Comparison of ENCODE assay signal across 22 cellular contexts in the genomic region with DNA sequence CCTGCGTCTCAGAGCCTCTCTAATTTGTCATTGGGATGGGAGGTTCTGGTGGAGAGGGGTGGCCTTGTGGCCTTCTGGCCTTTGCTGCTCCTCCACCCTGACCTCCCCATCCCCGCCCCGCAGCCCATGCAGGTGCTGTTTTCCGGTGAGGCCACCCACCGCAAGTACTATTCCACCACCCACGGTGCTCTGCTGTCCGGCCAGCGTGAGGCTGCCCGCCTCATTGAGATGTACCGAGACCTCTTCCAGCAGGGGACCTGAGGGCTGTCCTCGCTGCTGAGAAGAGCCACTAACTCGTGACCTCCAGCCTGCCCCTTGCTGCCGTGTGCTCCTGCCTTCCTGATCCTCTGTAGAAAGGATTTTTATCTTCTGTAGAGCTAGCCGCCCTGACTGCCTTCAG. TPM values are rescaled to one million over a fixed set of nuclear protein-coding genes. Genes with fewer than 3 reads are reported as not detected.
A peak's percentile ranks its signal among the peaks of the same experiment; 100 is the strongest.
DNase-seq lines count a peak whose midpoint lies in the region; ATAC-seq, FAIRE-seq and TF ChIP-seq lines count a peak whose summit lies in the region.
"Had no signal": no experiment of that assay in that cellular context is flagged by ENCODE, and none has a peak within 500 bp of the region (broad histone marks: within the 10 kb centered on the region; RNA-seq: fewer than 3 reads in every experiment).

No MANE protein-coding gene starts in this region.

- CTCF ChIA-PET in RWPE1 (lab: Yijun Ruan, JAX) (no interaction called here), HepG2 (lab: Yijun Ruan, JAX; ENCODE audit: low intra/inter-chr PET ratio, low total read pairs) (no interaction called here)

- peak; percentile 33 for DNase-seq in ELF-1 (ENCODE audit: low read depth, low spot score)
- no peak for DNase-seq in RWPE1 (ENCODE audit: low spot score)
- no peak for DNase-seq in HepG2 (ENCODE audit: low spot score)
- no peak for DNase-seq in progenitor cell of endocrine pancreas (ENCODE audit: low spot score, unreplicated experiment)
- DNase-seq in activated naive CD4-positive, alpha-beta T cell (lab: John Stamatoyannopoulos, UW): no peak
- no peak for DNase-seq in H54 (ENCODE audit: insufficient read length, low spot score)
- no peak for DNase-seq in GM03348 (ENCODE audit: low spot score)
- DNase-seq: GF-D8, KBM-7, MM.1S, NCI-H1048, NCI-H187 treated with DMSO at 0.1 percent for 48 hours, NCI-H510A treated with DMSO at 0.1 percent for 48 hours, NCI-H748 treated with DMSO at 0.1 percent for 48 hours, PC-9, RPMI8226, SHP77 treated with DMSO at 0.1 percent for 48 hours had no signal

- peak overlapping the region; percentile 3 for H3K27ac ChIP-seq in RWPE1
- H3K27ac ChIP-seq in HepG2 (ENCODE audit: extremely low read length, insufficient read depth, low read length): no peak overlapping the region
- H3K27ac ChIP-seq: PC-9, SK-N-MC had no signal

- H3K27me3 Mint-ChIP-seq in progenitor cell of endocrine pancreas: no peaks in the 10 kb centered on the region

- TF ChIP-seq POLR2A in HepG2 (IDR thresholded peaks at IDR 0.05; ENCODE audit: insufficient read depth in 1 of 2, low read depth in 2 of 2, low read length in 2 of 2) (no peak), H54 (IDR thresholded peaks at IDR 0.05; ENCODE audit: low read depth, low read length) (no peak)

- H3K27ac Mint-ChIP-seq in progenitor cell of endocrine pancreas: peak overlapping the region; percentile 92

- no peak overlapping the region for H3K9ac ChIP-seq in HepG2 (ENCODE audit: insufficient read depth, low read depth, low read length)

- peaks cover 19% of the 10 kb centered on the region for H3K36me3 Mint-ChIP-seq in progenitor cell of endocrine pancreas (ENCODE audit: insufficient read depth)

- in situ Hi-C loops in HepG2 (cut with HindIII; ENCODE audit: extremely low pct_ligation_motif_present, low pct_unique_long_range_greater_than_20kb): no loop called here

- H3K4me1 Mint-ChIP-seq in progenitor cell of endocrine pancreas (ENCODE audit: low read depth): peaks cover 9% of the 10 kb centered on the region

- H4K20me1 ChIP-seq in HepG2 (ENCODE audit: insufficient read depth, low read length): no peaks in the 10 kb centered on the region

- no peak for TF ChIP-seq EP300 in HepG2 (IDR thresholded peaks at IDR 0.05; ENCODE audit: low read depth in 2 of 2, low read length in 2 of 2)
- no peak for TF ChIP-seq EP300 in HepG2 (CRISPR knock-in tag; IDR thresholded peaks at IDR 0.05; ENCODE audit: borderline replicate concordance)

- FAIRE-seq in HepG2 (lab: Jason Lieb, UNC) (no peak), H54 (lab: Jason Lieb, UNC) (no peak)
- FAIRE-seq: A204.1, D721Med had no signal

- H3K9me3 ChIP-seq in HepG2 (ENCODE audit: low read length): no peaks in the 10 kb centered on the region

- no peaks in the 10 kb centered on the region for H3K27me3 ChIP-seq in HepG2 (ENCODE audit: control insufficient read depth in 1 of 2, insufficient read depth in 2 of 2, low read length in 2 of 2)

- H3K4me1 ChIP-seq in HepG2 (ENCODE audit: insufficient read depth, low read length): no peaks in the 10 kb centered on the region

- ATAC-seq in HepG2 (peak; percentile 44), GM19023 (IDR thresholded peaks at IDR 0.05; ENCODE audit: unreplicated experiment) (no peak)

- POLR2A ChIA-PET in RWPE1 (lab: Yijun Ruan, JAX; ENCODE audit: low non-redundant PET) (interaction anchor here (0.6 kb wide), 1 partner anchor 85 kb away, joined by 6 read pairs; no protein-coding TSS in a partner anchor), HepG2 (lab: Yijun Ruan, JAX) (no interaction called here)

- H3K4me3 ChIP-seq in HepG2 (replicated peaks in 1 of 3; ENCODE audit: insufficient read depth in 1 of 3, low read depth in 2 of 3, low read length in 3 of 3): no peak overlapping the region
- H3K4me3 ChIP-seq: PC-9, SK-N-MC had no signal

- H3K4me3 Mint-ChIP-seq in progenitor cell of endocrine pancreas (ENCODE audit: low read depth): no peak overlapping the region
- H3K4me3 Mint-ChIP-seq: CD14-positive monocyte had no signal

- intact Hi-C loops in HepG2 (cut with micrococcal nuclease; ENCODE audit: unreplicated experiment): no loop called here

- TF ChIP-seq RAD21 in HepG2 (CRISPR knock-in tag; IDR thresholded peaks at IDR 0.05): no peak

- no peak for TF ChIP-seq CTCF in RWPE1 (conservative IDR thresholded peaks at IDR 0.05; ENCODE audit: low read depth)
- TF ChIP-seq CTCF in HepG2 (CRISPR knock-in tag; IDR thresholded peaks at IDR 0.05): no peak
- no peak for TF ChIP-seq CTCF in progenitor cell of endocrine pancreas (IDR thresholded peaks at IDR 0.05; ENCODE audit: unreplicated experiment)

- H3K36me3 ChIP-seq in HepG2 (replicated peaks in 1 of 2; ENCODE audit: control insufficient read depth in 1 of 2, insufficient read depth in 2 of 2, low read length in 2 of 2): peaks cover 23 to 44% of the 10 kb centered on the region in 2 experiments; a peak in 4 of 5 replicates

- no TSS peak for BruUV-seq in HepG2 (replicated peaks; lab: Mats Ljungman, UMichigan)

- no peak overlapping the region for H2AFZ ChIP-seq in HepG2 (ENCODE audit: low read length)
- H2AFZ ChIP-seq: PC-9 had no signal

- no peaks in the 10 kb centered on the region for H3K9me3 Mint-ChIP-seq in progenitor cell of endocrine pancreas (ENCODE audit: low read depth)

- 93% methylated on average over 14 of the region's 14 CpGs for WGBS in HepG2 (ENCODE audit: low lambda C conversion rate)

- no peaks in the 10 kb centered on the region for H3K79me2 ChIP-seq in HepG2 (ENCODE audit: insufficient read depth, low read length)

- no peak overlapping the region for H3K4me2 ChIP-seq in HepG2 (ENCODE audit: low read depth, low read length)
- H3K4me2 ChIP-seq: PC-9 had no signal

TF ChIP-seq in HepG2, 621 proteins besides CTCF, POLR2A, EP300 and RAD21:
- no peak for TF ChIP-seq SMARCC2 (IDR thresholded peaks at IDR 0.05)
- peak; percentile 72 for TF ChIP-seq AGO2 (optimal IDR thresholded peaks at IDR 0.05; ENCODE audit: low read depth, low read length)

RNA-seq across cellular contexts. Expression of gene SMOX, which starts 38.5 kb away (rescaled TPM):
- total RNA-seq in HepG2 (2016; rRNA removed; fragmentation: Illumina TruSeq; extraction: Trizol) (15.2 and 22.7 TPM in 2 replicates), progenitor cell of endocrine pancreas (23.5 and 26.8 TPM in 2 replicates)
- total RNA-seq in HepG2 (2016; cell fraction: cytosol; rRNA removed; fragmentation: Illumina TruSeq; extraction: Trizol; ENCODE audit: low read depth): 6.1 and 6.3 TPM in 2 replicates
- total RNA-seq in HepG2 (2016; cell fraction: insoluble cytoplasmic fraction; rRNA removed; fragmentation: Illumina TruSeq; extraction: Trizol): 15.6 and 22.2 TPM in 2 replicates
- 10.3 and 11.1 TPM in 2 replicates for total RNA-seq in HepG2 (2016; cell fraction: membrane; rRNA removed; fragmentation: Illumina TruSeq; extraction: Trizol)
- 12.0 and 12.7 TPM in 2 replicates for total RNA-seq in HepG2 (2016; cell fraction: nucleus; rRNA removed; fragmentation: Illumina TruSeq; extraction: Trizol)
- polyA plus RNA-seq in HepG2 (2011; rRNA removed): 10.2 and 12.2 TPM in 2 replicates
- polyA plus RNA-seq in HepG2 (2011; cell fraction: cytosol; rRNA removed): 9.3 and 16.7 TPM in 2 replicates
- 29.6 TPM in 2 replicates for polyA plus RNA-seq in HepG2 (2011; cell fraction: nucleus; rRNA removed)
- 13.2 and 25.9 TPM in 2 replicates for polyA plus RNA-seq in HepG2 (2012)
- polyA plus RNA-seq in HepG2 (2016; cell fraction: cytosol; fragmentation: Illumina TruSeq; extraction: Trizol; ENCODE audit: low read depth): 5.0 and 6.4 TPM in 2 replicates
- polyA plus RNA-seq in HepG2 (2016; cell fraction: insoluble cytoplasmic fraction; fragmentation: Illumina TruSeq; extraction: Trizol; ENCODE audit: low read depth): 19.3 and 21.5 TPM in 2 replicates
- polyA plus RNA-seq in HepG2 (2016; cell fraction: membrane; fragmentation: Illumina TruSeq; extraction: Trizol; ENCODE audit: low read depth): 10.4 and 12.4 TPM in 2 replicates
- polyA plus RNA-seq in HepG2 (2016; cell fraction: nucleus; fragmentation: Illumina TruSeq; extraction: Trizol; ENCODE audit: insufficient read depth, low read depth): 22.2 and 26.5 TPM in 2 replicates
- 17.6 and 18.8 TPM in 2 replicates for polyA minus RNA-seq in HepG2 (2011; rRNA and poly(A)+ RNA removed; ENCODE audit: low replicate concordance)
- polyA minus RNA-seq in HepG2 (2011; cell fraction: cytosol; rRNA and poly(A)+ RNA removed): 3.9 and 5.8 TPM in 2 replicates
- 8.5 and 10.0 TPM in 2 replicates for polyA minus RNA-seq in HepG2 (2011; cell fraction: nucleus; rRNA and poly(A)+ RNA removed)
